ENCODE assay signal across 3 cellular contexts in the genomic region with DNA sequence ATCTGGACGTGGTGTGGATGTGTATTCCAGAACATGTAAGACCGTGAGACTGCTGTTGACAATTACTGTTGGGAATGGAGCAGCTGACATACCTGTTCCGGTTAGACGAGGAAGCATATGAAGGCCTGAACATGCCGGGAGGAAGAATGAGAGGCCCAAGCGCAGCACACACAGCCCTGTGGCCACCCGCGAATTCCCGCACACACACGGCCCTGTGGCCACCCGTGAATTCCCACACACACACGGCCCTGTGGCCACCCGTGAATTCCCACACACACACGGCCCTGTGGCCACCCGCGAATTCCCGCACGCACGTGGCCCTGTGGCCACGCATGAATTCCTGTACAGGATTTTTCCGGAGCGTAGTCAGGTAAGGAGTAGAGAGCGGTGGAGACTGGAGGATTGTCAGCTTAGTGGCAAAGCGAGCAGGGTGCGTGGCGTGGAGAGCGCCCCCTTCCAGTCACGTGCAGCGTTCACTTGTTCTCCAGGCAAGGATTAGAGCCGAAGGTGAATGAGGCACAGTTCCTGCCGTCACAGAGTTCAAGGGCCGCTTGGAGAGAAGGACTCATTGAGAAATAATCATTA.
TF ChIP-seq lines count a peak whose summit lies in the region.

No MANE protein-coding gene starts in this region.

TF ChIP-seq in SK-N-SH, 30 proteins besides CTCF, POLR2A, EP300 and RAD21 (continues in another document):
- TF ChIP-seq NRF1 (IDR thresholded peaks at IDR 0.05; ENCODE audit: low read depth, low read length) (no peak), SIN3A (IDR thresholded peaks at IDR 0.05; ENCODE audit: borderline replicate concordance, low read depth, low read length) (no peak), USF2 (IDR thresholded peaks at IDR 0.05; ENCODE audit: borderline replicate concordance, low read depth, low read length) (no peak), RXRA (IDR thresholded peaks at IDR 0.05; ENCODE audit: borderline replicate concordance, low read depth) (no peak), USF1 (IDR thresholded peaks at IDR 0.05; ENCODE audit: borderline replicate concordance, low read depth) (no peak), JUND (IDR thresholded peaks at IDR 0.05) (no peak), EZH2phosphoT487 (IDR thresholded peaks at IDR 0.05; ENCODE audit: borderline replicate concordance, low read depth) (no peak), TEAD4 (IDR thresholded peaks at IDR 0.05; ENCODE audit: borderline replicate concordance, insufficient read depth) (no peak), YY1 (IDR thresholded peaks at IDR 0.05; ENCODE audit: low read depth) (no peak), MEF2A (IDR thresholded peaks at IDR 0.05; ENCODE audit: borderline replicate concordance, low read depth) (no peak), IRF3 (IDR thresholded peaks at IDR 0.05; ENCODE audit: low read depth, low read length) (no peak)
- TF ChIP-seq, protein P1, sequence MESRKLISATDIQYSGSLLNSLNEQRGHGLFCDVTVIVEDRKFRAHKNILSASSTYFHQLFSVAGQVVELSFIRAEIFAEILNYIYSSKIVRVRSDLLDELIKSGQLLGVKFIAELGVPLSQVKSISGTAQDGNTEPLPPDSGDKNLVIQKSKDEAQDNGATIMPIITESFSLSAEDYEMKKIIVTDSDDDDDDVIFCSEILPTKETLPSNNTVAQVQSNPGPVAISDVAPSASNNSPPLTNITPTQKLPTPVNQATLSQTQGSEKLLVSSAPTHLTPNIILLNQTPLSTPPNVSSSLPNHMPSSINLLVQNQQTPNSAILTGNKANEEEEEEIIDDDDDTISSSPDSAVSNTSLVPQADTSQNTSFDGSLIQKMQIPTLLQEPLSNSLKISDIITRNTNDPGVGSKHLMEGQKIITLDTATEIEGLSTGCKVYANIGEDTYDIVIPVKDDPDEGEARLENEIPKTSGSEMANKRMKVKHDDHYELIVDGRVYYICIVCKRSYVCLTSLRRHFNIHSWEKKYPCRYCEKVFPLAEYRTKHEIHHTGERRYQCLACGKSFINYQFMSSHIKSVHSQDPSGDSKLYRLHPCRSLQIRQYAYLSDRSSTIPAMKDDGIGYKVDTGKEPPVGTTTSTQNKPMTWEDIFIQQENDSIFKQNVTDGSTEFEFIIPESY (IDR thresholded peaks at IDR 0.05; ENCODE audit: borderline replicate concordance, low read depth), result no peak

TF ChIP-seq in SK-N-SH treated with all-trans-retinoic acid at 6 μM for 48 hours, 23 proteins besides CTCF, POLR2A, EP300 and RAD21:
- TF ChIP-seq ZNF8 (CRISPR knock-in tag; IDR thresholded peaks at IDR 0.05) (no peak), RARB (CRISPR knock-in tag; IDR thresholded peaks at IDR 0.05) (no peak), ZFP30 (CRISPR knock-in tag; IDR thresholded peaks at IDR 0.05) (no peak), TOX (CRISPR knock-in tag; IDR thresholded peaks at IDR 0.05; ENCODE audit: borderline replicate concordance) (no peak), ZFP3 (CRISPR knock-in tag; IDR thresholded peaks at IDR 0.05) (no peak), ZNF565 (CRISPR knock-in tag; conservative IDR thresholded peaks at IDR 0.05; ENCODE audit: low read depth) (no peak), TSHZ2 (CRISPR knock-in tag; IDR thresholded peaks at IDR 0.05) (no peak), ESRRG (CRISPR knock-in tag; IDR thresholded peaks at IDR 0.05) (no peak), GLIS3 (CRISPR knock-in tag; IDR thresholded peaks at IDR 0.05) (no peak), CSDC2 (CRISPR knock-in tag; IDR thresholded peaks at IDR 0.05) (no peak)
- TF ChIP-seq, protein P2, sequence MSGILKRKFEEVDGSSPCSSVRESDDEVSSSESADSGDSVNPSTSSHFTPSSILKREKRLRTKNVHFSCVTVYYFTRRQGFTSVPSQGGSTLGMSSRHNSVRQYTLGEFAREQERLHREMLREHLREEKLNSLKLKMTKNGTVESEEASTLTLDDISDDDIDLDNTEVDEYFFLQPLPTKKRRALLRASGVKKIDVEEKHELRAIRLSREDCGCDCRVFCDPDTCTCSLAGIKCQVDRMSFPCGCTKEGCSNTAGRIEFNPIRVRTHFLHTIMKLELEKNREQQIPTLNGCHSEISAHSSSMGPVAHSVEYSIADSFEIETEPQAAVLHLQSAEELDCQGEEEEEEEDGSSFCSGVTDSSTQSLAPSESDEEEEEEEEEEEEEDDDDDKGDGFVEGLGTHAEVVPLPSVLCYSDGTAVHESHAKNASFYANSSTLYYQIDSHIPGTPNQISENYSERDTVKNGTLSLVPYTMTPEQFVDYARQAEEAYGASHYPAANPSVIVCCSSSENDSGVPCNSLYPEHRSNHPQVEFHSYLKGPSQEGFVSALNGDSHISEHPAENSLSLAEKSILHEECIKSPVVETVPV (CRISPR knock-in tag; IDR thresholded peaks at IDR 0.05), result no peak

TF ChIP-seq in HepG2, 621 proteins besides CTCF, POLR2A, EP300 and RAD21:
- TF ChIP-seq ZBTB38 (CRISPR knock-in tag; IDR thresholded peaks at IDR 0.05) (peak; percentile 48; the same call in 1 of the 2 replicates), KLF12 (CRISPR knock-in tag; IDR thresholded peaks at IDR 0.05; ENCODE audit: borderline replicate concordance) (no peak), ZNF839 (CRISPR knock-in tag; IDR thresholded peaks at IDR 0.05; ENCODE audit: borderline replicate concordance) (no peak), FOXP4 (CRISPR knock-in tag; IDR thresholded peaks at IDR 0.05) (no peak), ZNF766 (CRISPR knock-in tag; IDR thresholded peaks at IDR 0.05; ENCODE audit: borderline replicate concordance) (no peak), ZNF687 (CRISPR knock-in tag; IDR thresholded peaks at IDR 0.05) (peak; percentile 28; the same call in 1 of the 2 replicates)
- TF ChIP-seq, protein P3, sequence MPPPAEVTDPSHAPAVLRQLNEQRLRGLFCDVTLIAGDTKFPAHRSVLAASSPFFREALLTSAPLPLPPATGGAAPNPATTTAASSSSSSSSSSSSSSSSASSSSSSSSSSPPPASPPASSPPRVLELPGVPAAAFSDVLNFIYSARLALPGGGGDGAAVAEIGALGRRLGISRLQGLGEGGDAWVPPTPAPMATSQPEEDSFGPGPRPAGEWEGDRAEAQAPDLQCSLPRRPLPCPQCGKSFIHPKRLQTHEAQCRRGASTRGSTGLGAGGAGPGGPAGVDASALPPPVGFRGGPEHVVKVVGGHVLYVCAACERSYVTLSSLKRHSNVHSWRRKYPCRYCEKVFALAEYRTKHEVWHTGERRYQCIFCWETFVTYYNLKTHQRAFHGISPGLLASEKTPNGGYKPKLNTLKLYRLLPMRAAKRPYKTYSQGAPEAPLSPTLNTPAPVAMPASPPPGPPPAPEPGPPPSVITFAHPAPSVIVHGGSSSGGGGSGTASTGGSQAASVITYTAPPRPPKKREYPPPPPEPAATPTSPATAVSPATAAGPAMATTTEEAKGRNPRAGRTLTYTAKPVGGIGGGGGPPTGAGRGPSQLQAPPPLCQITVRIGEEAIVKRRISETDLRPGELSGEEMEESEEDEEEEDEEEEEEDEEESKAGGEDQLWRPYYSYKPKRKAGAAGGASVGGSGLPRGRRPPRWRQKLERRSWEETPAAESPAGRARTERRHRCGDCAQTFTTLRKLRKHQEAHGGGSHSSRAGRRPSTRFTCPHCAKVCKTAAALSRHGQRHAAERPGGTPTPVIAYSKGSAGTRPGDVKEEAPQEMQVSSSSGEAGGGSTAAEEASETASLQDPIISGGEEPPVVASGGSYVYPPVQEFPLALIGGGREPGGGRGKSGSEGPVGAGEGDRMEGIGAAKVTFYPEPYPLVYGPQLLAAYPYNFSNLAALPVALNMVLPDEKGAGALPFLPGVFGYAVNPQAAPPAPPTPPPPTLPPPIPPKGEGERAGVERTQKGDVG (CRISPR knock-in tag; IDR thresholded peaks at IDR 0.05; ENCODE audit: borderline replicate concordance), result peak; percentile 66; the same call in 1 of the 2 replicates
- TF ChIP-seq, protein P1 (CRISPR knock-in tag; IDR thresholded peaks at IDR 0.05), result peak; percentile 70
